37 cellular contexts compared by ENCODE assay signal in the genomic region with DNA sequence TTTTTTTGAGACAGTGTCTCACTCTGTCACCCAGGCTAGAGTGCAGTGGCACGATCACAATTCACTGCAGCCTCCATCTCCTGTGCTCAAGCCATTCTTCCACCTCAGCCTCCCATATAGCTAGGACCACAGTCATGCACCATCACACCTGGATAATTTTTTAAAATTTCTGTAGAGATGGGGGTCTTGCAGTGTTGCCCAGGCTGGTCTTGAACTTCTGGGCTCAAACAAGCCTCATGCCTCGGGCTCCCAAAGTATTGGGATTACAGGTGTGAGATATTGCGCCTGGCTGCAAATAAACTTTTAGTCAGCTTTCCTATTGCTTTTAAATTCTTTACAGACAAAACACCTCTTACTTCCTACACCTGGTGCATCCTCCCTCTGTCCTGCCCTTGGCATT.
"Had no signal": no experiment of that assay in that cellular context is flagged by ENCODE, and none has a peak within 500 bp of the region (broad histone marks: within the 10 kb centered on the region; RNA-seq: fewer than 3 reads in every experiment).

No MANE protein-coding gene starts in this region.

- H3K27ac Mint-ChIP-seq: activated naive CD4-positive, alpha-beta T cell treated with anti-CD3 and anti-CD28 coated beads for 36 hours; activated naive CD4-positive, alpha-beta T cell treated with anti-CD3 and anti-CD28 coated beads, Interleukin-2, amount 10 ng/mL, durations not matched to agents 7 days and 5 days; activated naive CD4-positive, alpha-beta T cell treated with anti-CD3 and anti-CD28 coated beads, Interleukin-2, amount 50 U/mL, for 24 hours; activated naive CD4-positive, alpha-beta T cell treated with anti-CD3 and anti-CD28 coated beads, Interleukin-2, amount 50 U/mL, for 72 hours; activated naive CD8-positive, alpha-beta T cell; activated naive CD8-positive, alpha-beta T cell treated with anti-CD3 and anti-CD28 coated beads for 36 hours; activated naive CD8-positive, alpha-beta T cell treated with anti-CD3 and anti-CD28 coated beads, Interleukin-2, amount 10 ng/mL, durations not matched to agents 7 days and 5 days; activated naive CD8-positive, alpha-beta T cell treated with anti-CD3 and anti-CD28 coated beads, Interleukin-2, amount 50 U/mL, for 24 hours; activated T-cell treated with anti-CD3 and anti-CD28 coated beads, Interleukin-2, amount 50 U/mL, for 24 hours; activated T-cell treated with anti-CD3 and anti-CD28 coated beads, Interleukin-2, amount 50 U/mL, for 72 hours; activated T-helper 1 cell treated with anti-CD3 and anti-CD28 coated beads, Interleukin-12 subunit alpha, Interleukin-12 subunit beta, Interleukin-2, Interleukin-4 antibody, amounts not matched to agents 30 ng/mL and 10 ng/mL and 1 ng/mL, durations not matched to agents 14 hours and 24 hours and 36 hours; activated T-helper 17 cell treated with anti-CD3 and anti-CD28 coated beads, Interleukin-2, amount 50 U/mL, for 72 hours; activated T-helper 2 cell treated with anti-CD3 and anti-CD28 coated beads, Interferon-gamma antibody, Interleukin-2, Interleukin-4, amounts not matched to agents 10 μg/mL and 5 μg/mL and 100 μg/mL, durations not matched to agents 14 hours and 24 hours and 36 hours had no signal

- H3K4me1 Mint-ChIP-seq: activated T-helper 17 cell treated with anti-CD3 and anti-CD28 coated beads, Interleukin-2, amount 50 U/mL, for 72 hours had no signal

- H3K36me3 ChIP-seq: adrenal gland, ascending aorta, brain microvascular endothelial cell, breast epithelium, cardiac muscle cell had no signal

- H3K27me3 ChIP-seq: adrenal gland, ascending aorta, body of pancreas, brain microvascular endothelial cell, breast epithelium, cardiac muscle cell had no signal

- H3K36me3 Mint-ChIP-seq: activated naive CD4-positive, alpha-beta T cell treated with anti-CD3 and anti-CD28 coated beads, Interleukin-2, amount 10 ng/mL, durations not matched to agents 7 days and 5 days; activated naive CD4-positive, alpha-beta T cell treated with anti-CD3 and anti-CD28 coated beads, Interleukin-2, amount 50 U/mL, for 24 hours; activated naive CD4-positive, alpha-beta T cell treated with anti-CD3 and anti-CD28 coated beads, Interleukin-2, amount 50 U/mL, for 72 hours; activated naive CD8-positive, alpha-beta T cell; activated naive CD8-positive, alpha-beta T cell treated with anti-CD3 and anti-CD28 coated beads for 36 hours had no signal

- DNase-seq: activated effector memory CD4-positive, alpha-beta T cell treated with anti-CD3 and anti-CD28 coated beads, Interleukin-2, amount 50 U/mL, for 16 hours; activated effector memory CD4-positive, alpha-beta T cell treated with Interleukin-2 at 50 U/mL for 16 hours; activated gamma-delta T cell; activated gamma-delta T cell treated with Interleukin-2 at 50 U/mL for 16 hours; activated naive CD4-positive, alpha-beta T cell; activated naive CD4-positive, alpha-beta T cell treated with anti-CD3 and anti-CD28 coated beads for 36 hours; activated naive CD4-positive, alpha-beta T cell treated with anti-CD3 and anti-CD28 coated beads, Interleukin-2, amount 10 ng/mL, durations not matched to agents 7 days and 5 days; activated naive CD4-positive, alpha-beta T cell treated with anti-CD3 and anti-CD28 coated beads, Interleukin-2, amount 50 U/mL, for 16 hours; activated naive CD4-positive, alpha-beta T cell treated with Interleukin-2 at 50 U/mL for 16 hours; activated naive CD8-positive, alpha-beta T cell treated with anti-CD3 and anti-CD28 coated beads for 36 hours; activated naive CD8-positive, alpha-beta T cell treated with anti-CD3 and anti-CD28 coated beads, Interleukin-2, amount 10 ng/mL, durations not matched to agents 7 days and 5 days; activated naive CD8-positive, alpha-beta T cell treated with anti-CD3 and anti-CD28 coated beads, Interleukin-2, amount 50 U/mL, for 24 hours; activated T-cell treated with anti-CD3 and anti-CD28 coated beads, Interleukin-2, amount 50 U/mL, for 1 hour; activated T-cell treated with anti-CD3 and anti-CD28 coated beads, Interleukin-2, amount 50 U/mL, for 24 hours; activated T-cell treated with anti-CD3 and anti-CD28 coated beads, Interleukin-2, amount 50 U/mL, for 4 hours; activated T-cell treated with anti-CD3 and anti-CD28 coated beads, Interleukin-2, amount 50 U/mL, for 48 hours; activated T-cell treated with anti-CD3 and anti-CD28 coated beads, Interleukin-2, amount 50 U/mL, for 72 hours; adrenal gland; amniotic stem cell; amygdala; anterior cingulate cortex; aorta; body of pancreas; brain microvascular endothelial cell; caudate nucleus; central memory CD4-positive, alpha-beta T cell; cerebellar nuclear complex had no signal

- H3K4me3 Mint-ChIP-seq: activated naive CD4-positive, alpha-beta T cell treated with anti-CD3 and anti-CD28 coated beads for 36 hours; activated naive CD4-positive, alpha-beta T cell treated with anti-CD3 and anti-CD28 coated beads, Interleukin-2, amount 10 ng/mL, durations not matched to agents 7 days and 5 days; activated naive CD4-positive, alpha-beta T cell treated with anti-CD3 and anti-CD28 coated beads, Interleukin-2, amount 50 U/mL, for 24 hours; activated naive CD8-positive, alpha-beta T cell; activated naive CD8-positive, alpha-beta T cell treated with anti-CD3 and anti-CD28 coated beads for 36 hours; activated naive CD8-positive, alpha-beta T cell treated with anti-CD3 and anti-CD28 coated beads, Interleukin-2, amount 10 ng/mL, durations not matched to agents 7 days and 5 days; activated naive CD8-positive, alpha-beta T cell treated with anti-CD3 and anti-CD28 coated beads, Interleukin-2, amount 50 U/mL, for 24 hours; activated T-cell treated with anti-CD3 and anti-CD28 coated beads, Interleukin-2, amount 50 U/mL, for 24 hours; activated T-cell treated with anti-CD3 and anti-CD28 coated beads, Interleukin-2, amount 50 U/mL, for 4 hours; activated T-cell treated with anti-CD3 and anti-CD28 coated beads, Interleukin-2, amount 50 U/mL, for 72 hours; activated T-helper 1 cell treated with anti-CD3 and anti-CD28 coated beads, Interleukin-12 subunit alpha, Interleukin-12 subunit beta, Interleukin-2, Interleukin-4 antibody, amounts not matched to agents 30 ng/mL and 10 ng/mL and 1 ng/mL, durations not matched to agents 14 hours and 24 hours and 36 hours; activated T-helper 17 cell treated with anti-CD3 and anti-CD28 coated beads, Interleukin-2, amount 50 U/mL, for 72 hours; central memory CD8-positive, alpha-beta T cell had no signal

- H3K9me3 ChIP-seq: adrenal gland, ascending aorta, body of pancreas, breast epithelium had no signal

- H3K9me3 Mint-ChIP-seq: activated naive CD4-positive, alpha-beta T cell treated with anti-CD3 and anti-CD28 coated beads for 36 hours; activated naive CD4-positive, alpha-beta T cell treated with anti-CD3 and anti-CD28 coated beads, Interleukin-2, amount 10 ng/mL, durations not matched to agents 7 days and 5 days; activated naive CD4-positive, alpha-beta T cell treated with anti-CD3 and anti-CD28 coated beads, Interleukin-2, amount 50 U/mL, for 24 hours; activated naive CD4-positive, alpha-beta T cell treated with anti-CD3 and anti-CD28 coated beads, Interleukin-2, amount 50 U/mL, for 72 hours; activated naive CD8-positive, alpha-beta T cell treated with anti-CD3 and anti-CD28 coated beads for 36 hours; activated naive CD8-positive, alpha-beta T cell treated with anti-CD3 and anti-CD28 coated beads, Interleukin-2, amount 10 ng/mL, durations not matched to agents 7 days and 5 days; activated naive CD8-positive, alpha-beta T cell treated with anti-CD3 and anti-CD28 coated beads, Interleukin-2, amount 50 U/mL, for 24 hours; activated T-cell treated with anti-CD3 and anti-CD28 coated beads, Interleukin-2, amount 50 U/mL, for 24 hours; activated T-cell treated with anti-CD3 and anti-CD28 coated beads, Interleukin-2, amount 50 U/mL, for 4 hours; activated T-cell treated with anti-CD3 and anti-CD28 coated beads, Interleukin-2, amount 50 U/mL, for 72 hours; activated T-helper 1 cell treated with anti-CD3 and anti-CD28 coated beads, Interleukin-12 subunit alpha, Interleukin-12 subunit beta, Interleukin-2, Interleukin-4 antibody, amounts not matched to agents 30 ng/mL and 10 ng/mL and 1 ng/mL, durations not matched to agents 14 hours and 24 hours and 36 hours; activated T-helper 17 cell treated with anti-CD3 and anti-CD28 coated beads, Interleukin-2, amount 50 U/mL, for 72 hours; activated T-helper 2 cell treated with anti-CD3 and anti-CD28 coated beads, Interferon-gamma antibody, Interleukin-2, Interleukin-4, amounts not matched to agents 10 μg/mL and 5 μg/mL and 100 μg/mL, durations not matched to agents 14 hours and 24 hours and 36 hours; central memory CD8-positive, alpha-beta T cell had no signal

- H3K4me1 ChIP-seq: adrenal gland, body of pancreas, breast epithelium had no signal

- H3K4me3 ChIP-seq: adrenal gland, ascending aorta, body of pancreas, breast epithelium, cardiac muscle cell had no signal

- H3K27ac ChIP-seq: adrenal gland, ascending aorta, body of pancreas, brain microvascular endothelial cell, breast epithelium, cardiac muscle cell had no signal
